In the genomic region with DNA sequence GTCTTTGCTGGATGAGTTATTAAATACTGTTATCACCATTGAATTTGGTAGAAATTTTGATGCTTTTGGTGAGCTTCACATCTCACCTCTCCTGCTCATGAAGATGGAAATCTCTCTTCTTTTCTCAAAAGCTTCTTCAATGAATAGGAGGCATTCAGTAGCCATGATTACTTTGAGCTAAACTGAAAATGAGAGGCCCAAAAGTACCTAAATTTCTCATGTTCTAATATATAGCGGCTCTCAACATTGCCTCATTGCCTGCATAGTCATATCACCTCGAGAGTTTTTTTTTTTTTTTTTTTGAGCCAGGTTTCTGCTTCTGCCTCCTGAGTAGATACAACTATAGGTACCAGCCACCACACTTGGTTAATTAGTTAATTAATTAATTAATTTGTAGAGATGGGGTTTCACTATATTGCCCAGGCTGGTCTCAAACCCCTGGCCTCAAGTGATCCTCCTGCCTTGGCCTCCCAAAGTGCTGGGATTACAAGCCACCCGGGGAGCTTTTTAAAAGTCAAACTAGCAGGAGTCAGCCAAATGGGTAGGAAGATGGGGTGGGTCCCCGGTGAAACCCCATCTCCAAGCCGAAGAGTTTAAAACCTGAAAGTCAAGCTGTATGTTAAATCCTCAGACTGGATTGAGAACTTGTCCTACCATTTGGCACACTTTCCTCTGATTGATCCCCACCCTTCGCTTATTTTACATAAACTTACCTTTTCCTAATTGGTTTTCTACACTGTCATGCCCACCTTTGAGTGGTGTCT, we compare ENCODE assay signal across 10 cellular contexts.
DNase-seq lines count a peak whose midpoint lies in the region; ATAC-seq and TF ChIP-seq lines count a peak whose summit lies in the region.
"Had no signal": no experiment of that assay in that cellular context is flagged by ENCODE, and none has a peak within 500 bp of the region (broad histone marks: within the 10 kb centered on the region; RNA-seq: fewer than 3 reads in every experiment).

No MANE protein-coding gene starts in this region.

- ATAC-seq in GM18861 (IDR thresholded peaks at IDR 0.05; ENCODE audit: unreplicated experiment): peak; percentile 36
- ATAC-seq in GM21529 (IDR thresholded peaks at IDR 0.05; ENCODE audit: unreplicated experiment): peak; percentile 58
- peak; percentile 63 for ATAC-seq in HG03280 (IDR thresholded peaks at IDR 0.05; ENCODE audit: unreplicated experiment)
- ATAC-seq in omental fat pad (ENCODE audit: low FRiP score): no peak

- no peak overlapping the region for H2BK15ac ChIP-seq in mesendoderm (replicated peaks; ENCODE audit: low read depth)

- H3K23ac ChIP-seq in mesendoderm (ENCODE audit: low read length): no peak overlapping the region

- H3K4me3 ChIP-seq in mesendoderm (ENCODE audit: low read length): no peak overlapping the region
- no peak overlapping the region for H3K4me3 ChIP-seq in left ventricle myocardium inferior
- H3K4me3 ChIP-seq: sigmoid colon had no signal

- no peak overlapping the region for H3K9ac ChIP-seq in mesendoderm (ENCODE audit: low read length)
- H3K9ac ChIP-seq: KMS-11 had no signal

- no peaks in the 10 kb centered on the region for H3K9me3 ChIP-seq in left ventricle myocardium inferior (replicated peaks)
- H3K9me3 ChIP-seq: sigmoid colon had no signal

- H3K79me1 ChIP-seq in mesendoderm (ENCODE audit: low read length): no peaks in the 10 kb centered on the region

- no peak overlapping the region for H2AK5ac ChIP-seq in mesendoderm (ENCODE audit: low read length)

- H3K27me3 ChIP-seq in mesendoderm (ENCODE audit: insufficient read depth, low read length, poor library complexity): no peaks in the 10 kb centered on the region
- H3K27me3 ChIP-seq in left ventricle myocardium inferior (ENCODE audit: low read depth): peaks cover 45% of the 10 kb centered on the region
- H3K27me3 ChIP-seq: sigmoid colon had no signal

- H3K36me3 ChIP-seq in mesendoderm (ENCODE audit: control insufficient read depth, insufficient read depth, low read length) (no peaks in the 10 kb centered on the region), left ventricle myocardium inferior (no peaks in the 10 kb centered on the region)
- H3K36me3 ChIP-seq: sigmoid colon had no signal

- H3K27ac ChIP-seq in mesendoderm (ENCODE audit: low read depth, low read length): no peak overlapping the region
- no peak overlapping the region for H3K27ac ChIP-seq in left ventricle myocardium inferior (replicated peaks)
- H3K27ac ChIP-seq: KMS-11, sigmoid colon had no signal

- H3K4me2 ChIP-seq in mesendoderm (ENCODE audit: low read length): no peak overlapping the region
- H3K4me2 ChIP-seq: KMS-11 had no signal

- peaks cover 16% of the 10 kb centered on the region for H3K4me1 ChIP-seq in mesendoderm (ENCODE audit: control insufficient read depth, low read depth, low read length)
- H3K4me1 ChIP-seq in left ventricle myocardium inferior: no peaks in the 10 kb centered on the region
- H3K4me1 ChIP-seq: sigmoid colon had no signal

- no peak overlapping the region for H3K18ac ChIP-seq in mesendoderm (ENCODE audit: low read length)

- no peak overlapping the region for H4K8ac ChIP-seq in mesendoderm (ENCODE audit: low read depth, low read length)

- DNase-seq in mesendoderm (no peak), SHP77 treated with DMSO at 0.1 percent for 48 hours (lab: John Stamatoyannopoulos, UW) (no peak), H4 (ENCODE audit: low spot score) (no peak), left ventricle myocardium inferior (no peak), omental fat pad (ENCODE audit: low spot score) (no peak)
- DNase-seq: sigmoid colon had no signal

- intact Hi-C loops in left ventricle myocardium inferior (cut with micrococcal nuclease): no loop called here

- no peak overlapping the region for H2BK120ac ChIP-seq in mesendoderm (ENCODE audit: low read depth, low read length)

- H3K79me2 ChIP-seq in mesendoderm (ENCODE audit: control insufficient read depth, insufficient read depth, low read length): no peaks in the 10 kb centered on the region

- H2BK5ac ChIP-seq in mesendoderm (ENCODE audit: low read length): no peak overlapping the region

- H3K4ac ChIP-seq in mesendoderm (ENCODE audit: low read depth, low read length): no peak overlapping the region

- H4K5ac ChIP-seq in mesendoderm (ENCODE audit: low read length): no peak overlapping the region

- H3K56ac ChIP-seq in mesendoderm (ENCODE audit: low read length): peak overlapping the region; percentile 6

- WGBS in mesendoderm (ENCODE audit: extremely low coverage, insufficient coverage, low lambda C conversion rate): no CpG with 5 or more reads among the region's 6 CpGs

- TF ChIP-seq CTCF in left ventricle myocardium inferior (IDR thresholded peaks at IDR 0.05; ENCODE audit: borderline replicate concordance) (no peak), omental fat pad (IDR thresholded peaks at IDR 0.05) (no peak)
